26 cellular contexts compared by ENCODE assay signal in the genomic region with DNA sequence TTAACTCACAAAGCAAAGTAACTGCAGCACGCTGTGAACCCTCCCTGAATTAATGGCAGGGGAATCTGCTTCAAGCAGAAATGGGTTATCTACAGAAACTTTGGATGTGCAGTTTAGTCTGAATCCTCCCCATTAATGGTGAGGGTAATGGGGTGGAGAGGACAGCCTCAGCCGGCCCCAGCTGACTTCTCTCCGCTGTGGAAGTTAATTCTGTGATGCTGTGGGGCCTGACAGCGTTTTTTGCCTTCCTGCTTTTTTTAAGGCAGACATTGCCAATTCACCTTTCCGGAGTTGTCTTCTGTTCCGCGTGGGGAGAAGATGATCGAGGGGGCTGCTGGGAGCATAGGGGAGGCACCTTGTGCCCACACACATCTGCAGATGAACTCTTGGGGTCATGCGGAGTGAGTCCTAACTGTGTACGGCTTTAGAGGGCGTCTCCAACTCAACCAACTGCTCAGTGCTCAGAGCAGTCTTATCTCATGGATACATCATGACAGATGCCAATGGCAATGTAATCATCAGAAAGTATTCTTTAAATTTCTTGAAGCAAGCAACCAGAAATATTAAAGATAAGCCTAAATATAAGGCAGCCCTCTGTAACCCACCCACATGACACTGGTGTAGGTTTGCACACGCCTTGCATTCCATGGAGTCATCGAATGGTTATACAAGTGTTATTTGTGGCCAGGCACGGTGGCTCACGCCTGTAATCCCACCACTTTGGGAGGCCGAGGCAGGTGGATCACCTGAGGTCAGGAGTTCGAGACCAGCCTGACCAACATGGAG. TPM values are rescaled to one million over a fixed set of nuclear protein-coding genes. Genes with fewer than 3 reads are reported as not detected.
DNase-seq lines count a peak whose midpoint lies in the region; ATAC-seq and TF ChIP-seq lines count a peak whose summit lies in the region.
"Had no signal": no experiment of that assay in that cellular context is flagged by ENCODE, and none has a peak within 500 bp of the region (broad histone marks: within the 10 kb centered on the region; RNA-seq: fewer than 3 reads in every experiment).

No MANE protein-coding gene starts in this region.

- peaks cover 8 to 11% (median 11%) of the 10 kb centered on the region in 4 donors for H3K4me1 ChIP-seq in esophagus muscularis mucosa
- H3K4me1 ChIP-seq in mammary epithelial cell (ENCODE audit: insufficient read depth, low read length) = peaks cover 6% of the 10 kb centered on the region
- peaks cover 3 to 8% of the 10 kb centered on the region in 2 donors for H3K4me1 ChIP-seq in gastrocnemius medialis

- no peaks in the 10 kb centered on the region for H3K4me1 Mint-ChIP-seq in activated naive CD8-positive, alpha-beta T cell treated with anti-CD3 and anti-CD28 coated beads, Interleukin-2, amount 50 U/mL, for 24 hours
- H3K4me1 Mint-ChIP-seq in activated naive CD8-positive, alpha-beta T cell treated with anti-CD3 and anti-CD28 coated beads for 36 hours = no peaks in the 10 kb centered on the region
- peaks cover 7% of the 10 kb centered on the region for H3K4me1 Mint-ChIP-seq in osteocyte (ENCODE audit: unreplicated experiment)
- H3K4me1 Mint-ChIP-seq: CD4-positive, alpha-beta memory T cell had no signal

- no TSS peak for BruUV-seq in mammary epithelial cell (replicated peaks; lab: Mats Ljungman, UMichigan)

- in situ Hi-C loops in mammary epithelial cell (cut with MboI; ENCODE audit: low sequenced_read_pairs in 2 of 2) = no loop called here
- in situ Hi-C loops in gastrocnemius medialis (cut with MboI; ENCODE audit: low sequenced_read_pairs in 4 of 4) = no loop called here

- H3K4me2 ChIP-seq in mammary epithelial cell (ENCODE audit: insufficient read depth, low read depth, low read length) = no peak overlapping the region

- dilution Hi-C loops in mammary epithelial cell (cut with HindIII; ENCODE audit: low sequenced_read_pairs) = no loop called here

- TF ChIP-seq CTCF in esophagus muscularis mucosa (IDR thresholded peaks at IDR 0.05) = no peak
- no peak for TF ChIP-seq CTCF in osteocyte (IDR thresholded peaks at IDR 0.05)
- TF ChIP-seq CTCF in mammary epithelial cell (conservative IDR thresholded peaks at IDR 0.05 in 1 of 2, IDR thresholded peaks at IDR 0.05 in 1 of 2; ENCODE audit: extremely low read depth in 1 of 2, insufficient read depth in 1 of 2, low read depth in 1 of 2, low read length in 2 of 2) = no peak
- TF ChIP-seq CTCF in gastrocnemius medialis (IDR thresholded peaks at IDR 0.05 in 4 of 5, conservative IDR thresholded peaks at IDR 0.05 in 1 of 5) = no peak

- peak; percentile 20 for ATAC-seq in activated naive CD8-positive, alpha-beta T cell treated with anti-CD3 and anti-CD28 coated beads, Interleukin-2, amount 50 U/mL, for 24 hours
- ATAC-seq in GM21367 (IDR thresholded peaks at IDR 0.05; ENCODE audit: unreplicated experiment) = no peak
- ATAC-seq in gastrocnemius medialis = no peak
- ATAC-seq in HG02571 (IDR thresholded peaks at IDR 0.05; ENCODE audit: unreplicated experiment) = no peak
- ATAC-seq: HCT116, Panc1 had no signal

- no peak for DNase-seq in activated naive CD8-positive, alpha-beta T cell treated with anti-CD3 and anti-CD28 coated beads, Interleukin-2, amount 50 U/mL, for 24 hours
- no peak for DNase-seq in activated naive CD8-positive, alpha-beta T cell treated with anti-CD3 and anti-CD28 coated beads for 36 hours
- DNase-seq in esophagus muscularis mucosa (ENCODE audit: extremely low spot score) (peak; percentile 55), osteocyte (ENCODE audit: extremely low spot score, unreplicated experiment) (peak; percentile 66), mammary epithelial cell (no peak), gastrocnemius medialis (no peak)
- DNase-seq: C1 segment of cervical spinal cord; CD4-positive, alpha-beta memory T cell; COR-L47; DMS53; GOT3; NCI-H1048; NCI-H1417; NCI-H1694 treated with DMSO at 0.1 percent for 48 hours; NCI-H2081; NCI-H2227 treated with DMSO at 0.1 percent for 48 hours; NCI-H526 treated with DMSO at 0.1 percent for 48 hours; SHP77 treated with DMSO at 0.1 percent for 48 hours had no signal

- H3K27ac Mint-ChIP-seq in activated naive CD8-positive, alpha-beta T cell treated with anti-CD3 and anti-CD28 coated beads, Interleukin-2, amount 50 U/mL, for 24 hours = no peak overlapping the region
- no peak overlapping the region for H3K27ac Mint-ChIP-seq in activated naive CD8-positive, alpha-beta T cell treated with anti-CD3 and anti-CD28 coated beads for 36 hours
- no peak overlapping the region for H3K27ac Mint-ChIP-seq in osteocyte (ENCODE audit: unreplicated experiment)
- H3K27ac Mint-ChIP-seq: CD4-positive, alpha-beta memory T cell; IgD-negative memory B cell had no signal

- H3K9me3 ChIP-seq in esophagus muscularis mucosa = peaks cover 0 to 25% (median 17%) of the 10 kb centered on the region in 4 donors
- H3K9me3 ChIP-seq in mammary epithelial cell (replicated peaks; ENCODE audit: insufficient read depth, low read length) = peaks cover 11% of the 10 kb centered on the region
- peaks cover 0 to 12% (median 0%) of the 10 kb centered on the region in 3 donors for H3K9me3 ChIP-seq in gastrocnemius medialis

- CTCF ChIA-PET in mammary epithelial cell (lab: Charles Lee; ENCODE audit: low non-redundant PET) = no interaction called here

- peaks cover 8% of the 10 kb centered on the region for H3K36me3 Mint-ChIP-seq in activated naive CD8-positive, alpha-beta T cell treated with anti-CD3 and anti-CD28 coated beads, Interleukin-2, amount 50 U/mL, for 24 hours (ENCODE audit: low read depth)
- H3K36me3 Mint-ChIP-seq in activated naive CD8-positive, alpha-beta T cell treated with anti-CD3 and anti-CD28 coated beads for 36 hours = peaks cover 4% of the 10 kb centered on the region
- H3K36me3 Mint-ChIP-seq in osteocyte (ENCODE audit: unreplicated experiment) = peaks cover 4% of the 10 kb centered on the region
- H3K36me3 Mint-ChIP-seq: IgD-negative memory B cell had no signal

- intact Hi-C loops in esophagus muscularis mucosa (cut with DNase I) = no loop called here
- intact Hi-C loops in mammary epithelial cell (cut with micrococcal nuclease) = no loop called here
- intact Hi-C loops in gastrocnemius medialis (cut with DNase I; ENCODE audit: low total_unique reads) = no loop called here

- no peaks in the 10 kb centered on the region for H3K36me3 ChIP-seq in esophagus muscularis mucosa
- H3K36me3 ChIP-seq in mammary epithelial cell (ENCODE audit: insufficient read depth, low read length) = no peaks in the 10 kb centered on the region
- H3K36me3 ChIP-seq in gastrocnemius medialis = no peaks in the 10 kb centered on the region

- H4K20me1 ChIP-seq in mammary epithelial cell (ENCODE audit: insufficient read depth, low read length) = no peaks in the 10 kb centered on the region

- H3K4me3 Mint-ChIP-seq in activated naive CD8-positive, alpha-beta T cell treated with anti-CD3 and anti-CD28 coated beads, Interleukin-2, amount 50 U/mL, for 24 hours = no peak overlapping the region
- H3K4me3 Mint-ChIP-seq in activated naive CD8-positive, alpha-beta T cell treated with anti-CD3 and anti-CD28 coated beads for 36 hours = no peak overlapping the region
- H3K4me3 Mint-ChIP-seq in osteocyte (ENCODE audit: unreplicated experiment) = no peak overlapping the region
- H3K4me3 Mint-ChIP-seq: CD4-positive, alpha-beta memory T cell; IgD-negative memory B cell had no signal

- WGBS in esophagus muscularis mucosa = 87% methylated on average over 16 of the region's 17 CpGs
- WGBS in mammary epithelial cell (ENCODE audit: low coverage, missing lambda C conversion rate) = 86% methylated on average over 15 of the region's 17 CpGs

- H3K27me3 Mint-ChIP-seq in activated naive CD8-positive, alpha-beta T cell treated with anti-CD3 and anti-CD28 coated beads, Interleukin-2, amount 50 U/mL, for 24 hours = peaks cover 11% of the 10 kb centered on the region
- peaks cover 12% of the 10 kb centered on the region for H3K27me3 Mint-ChIP-seq in activated naive CD8-positive, alpha-beta T cell treated with anti-CD3 and anti-CD28 coated beads for 36 hours
- peaks cover 11% of the 10 kb centered on the region for H3K27me3 Mint-ChIP-seq in osteocyte (ENCODE audit: unreplicated experiment)

- H3K9ac ChIP-seq in mammary epithelial cell (ENCODE audit: insufficient read depth, low read length) = no peak overlapping the region

- H3K27ac ChIP-seq in esophagus muscularis mucosa (replicated peaks in 1 of 4) (no peak overlapping the region), mammary epithelial cell (ENCODE audit: insufficient read depth, low read depth, low read length) (no peak overlapping the region), gastrocnemius medialis (no peak overlapping the region)
- H3K27ac ChIP-seq: HL-60, RWPE1, SK-N-MC had no signal

- no peak for TF ChIP-seq EP300 in esophagus muscularis mucosa (IDR thresholded peaks at IDR 0.05)

- TF ChIP-seq POLR2A in esophagus muscularis mucosa (IDR thresholded peaks at IDR 0.05; ENCODE audit: low read depth) (no peak), gastrocnemius medialis (IDR thresholded peaks at IDR 0.05) (no peak)

- no peaks in the 10 kb centered on the region for H3K79me2 ChIP-seq in mammary epithelial cell (ENCODE audit: insufficient read depth, low read length)

- H3K4me3 ChIP-seq in esophagus muscularis mucosa = no peak overlapping the region
- H3K4me3 ChIP-seq in mammary epithelial cell (replicated peaks in 1 of 3; ENCODE audit: insufficient read depth in 1 of 3, low read depth in 2 of 3, low read length in 3 of 3) = no peak overlapping the region
- H3K4me3 ChIP-seq in gastrocnemius medialis = no peak overlapping the region
- H3K4me3 ChIP-seq: SK-N-MC had no signal

- H3K27me3 ChIP-seq in esophagus muscularis mucosa = peaks cover 0 to 11% (median 0%) of the 10 kb centered on the region in 4 donors
- peaks cover 3% of the 10 kb centered on the region for H3K27me3 ChIP-seq in mammary epithelial cell (ENCODE audit: insufficient read depth, low read length)
- peaks cover 8 to 26% (median 13%) of the 10 kb centered on the region in 3 donors for H3K27me3 ChIP-seq in gastrocnemius medialis

- no peak overlapping the region for H2AFZ ChIP-seq in mammary epithelial cell (ENCODE audit: low read depth, low read length)

- peaks cover 16% of the 10 kb centered on the region for H3K9me3 Mint-ChIP-seq in activated naive CD8-positive, alpha-beta T cell treated with anti-CD3 and anti-CD28 coated beads, Interleukin-2, amount 50 U/mL, for 24 hours
- peaks cover 10% of the 10 kb centered on the region for H3K9me3 Mint-ChIP-seq in activated naive CD8-positive, alpha-beta T cell treated with anti-CD3 and anti-CD28 coated beads for 36 hours
- peaks cover 23% of the 10 kb centered on the region for H3K9me3 Mint-ChIP-seq in osteocyte (ENCODE audit: unreplicated experiment)

RNA-seq across cellular contexts. Expression of a gene that starts 41.0 kb away (rescaled TPM):
- 10 to 100 TPM; 11.6 to 13.3 TPM for total RNA-seq in activated naive CD8-positive, alpha-beta T cell treated with anti-CD3 and anti-CD28 coated beads for 36 hours
- total RNA-seq in esophagus muscularis mucosa (10 to 100 TPM; 15.8 to 21.6 (median 18.7) TPM), osteocyte (62.7 and 63.7 TPM in 2 replicates), mammary epithelial cell (10 to 100 TPM; 19.3 to 25.0 TPM), gastrocnemius medialis (10 to 100 TPM in 1 of 4 donors, 1 to 10 TPM in 3; 4.8 to 11.0 (median 5.9) TPM)
- 14.1 TPM for polyA plus RNA-seq in mammary epithelial cell
- polyA minus RNA-seq in mammary epithelial cell = 9.7 TPM

Comparison
In these comparisons a context has a peak if more than half of its experiments do, and no peak if none do; other contexts are left out.
1. DNase-seq: peak in esophagus muscularis mucosa (single experiment) and osteocyte (single experiment); none in activated naive CD8-positive, alpha-beta T cell treated with anti-CD3 and anti-CD28 coated beads, Interleukin-2, amount 50 U/mL, for 24 hours (single experiment), activated naive CD8-positive, alpha-beta T cell treated with anti-CD3 and anti-CD28 coated beads for 36 hours (single experiment), mammary epithelial cell (single experiment) and gastrocnemius medialis (0 of 2).